8 cellular contexts compared by ENCODE assay signal in genomic region chr7:157277568-157277967, GRCh38. TPM values are rescaled to one million over a fixed set of nuclear protein-coding genes. Genes with fewer than 3 reads are reported as not detected.
DNase-seq lines count a peak whose midpoint lies in the region; ATAC-seq and TF ChIP-seq lines count a peak whose summit lies in the region.
"Not testable (repeated sequence)": the region's sequence is repeated elsewhere in the genome, so short reads cannot be mapped to it uniquely, and the experiment has no call there.

No MANE protein-coding gene starts in this region.

- not testable (repeated sequence) for H3K4me3 ChIP-seq in BLaER1, left lung

- intact Hi-C loops in left lung (cut with DNase I), result not testable (repeated sequence)

- H3K27ac Mint-ChIP-seq in HFFc6 (peak overlapping the region; percentile 78), T-helper 17 cell (peak overlapping the region; percentile 84)
- H3K27ac Mint-ChIP-seq in activated T-helper 17 cell treated with anti-CD3 and anti-CD28 coated beads, Interleukin-2, amount 50 U/mL, for 72 hours, result peak overlapping the region; percentile 82
- H3K27ac Mint-ChIP-seq in effector memory CD8-positive, alpha-beta T cell, result peak overlapping the region; percentile 55 to 84
- not testable (repeated sequence) for H3K27ac Mint-ChIP-seq in neural crest cell (ENCODE audit: unreplicated experiment)
- H3K27ac Mint-ChIP-seq in stimulated activated naive B cell treated with anti-CD40 and anti-IgM and Interleukin-4, amounts not matched to agents 10 μg/mL and 1 μg/mL and 100 μg/mL, for 72 hours, result peak overlapping the region; percentile 47

- not testable (repeated sequence) for H3K36me3 ChIP-seq in BLaER1, left lung

- peak overlapping the region; percentile 85 for H3K27ac ChIP-seq in BLaER1
- not testable (repeated sequence) for H3K27ac ChIP-seq in left lung

- not testable (repeated sequence) for DNase-seq in HFFc6; T-helper 17 cell; effector memory CD8-positive, alpha-beta T cell; neural crest cell (ENCODE audit: low read depth, low spot score); stimulated activated naive B cell treated with anti-CD40 and anti-IgM and Interleukin-4, amounts not matched to agents 10 μg/mL and 1 μg/mL and 100 μg/mL, for 72 hours
- peak; percentile 7 to 31 for DNase-seq in left lung

- H3K36me3 Mint-ChIP-seq in HFFc6 (ENCODE audit: low read depth); T-helper 17 cell (ENCODE audit: low read depth); activated T-helper 17 cell treated with anti-CD3 and anti-CD28 coated beads, Interleukin-2, amount 50 U/mL, for 72 hours (ENCODE audit: low read depth); neural crest cell (ENCODE audit: low read depth); stimulated activated naive B cell treated with anti-CD40 and anti-IgM and Interleukin-4, amounts not matched to agents 10 μg/mL and 1 μg/mL and 100 μg/mL, for 72 hours: not testable (repeated sequence)
- H3K36me3 Mint-ChIP-seq in effector memory CD8-positive, alpha-beta T cell (ENCODE audit: insufficient read depth), result peaks cover 11% of the 10 kb centered on the region

- H3K9me3 Mint-ChIP-seq in HFFc6; activated T-helper 17 cell treated with anti-CD3 and anti-CD28 coated beads, Interleukin-2, amount 50 U/mL, for 72 hours; effector memory CD8-positive, alpha-beta T cell; neural crest cell; stimulated activated naive B cell treated with anti-CD40 and anti-IgM and Interleukin-4, amounts not matched to agents 10 μg/mL and 1 μg/mL and 100 μg/mL, for 72 hours: not testable (repeated sequence)

- not testable (repeated sequence) for H3K9me3 ChIP-seq in BLaER1; T-helper 17 cell (ENCODE audit: control insufficient read depth, low read length, poor library complexity, severe bottlenecking); left lung

- not testable (repeated sequence) for TF ChIP-seq CTCF in HFFc6 (IDR thresholded peaks at IDR 0.05); left lung (IDR thresholded peaks at IDR 0.05); neural crest cell (conservative IDR thresholded peaks at IDR 0.05)

- H4K20me1 ChIP-seq in BLaER1, result not testable (repeated sequence)

- H3K27me3 ChIP-seq in BLaER1, result not testable (repeated sequence)
- H3K27me3 ChIP-seq in left lung, result peaks cover 0 to 29% of the 10 kb centered on the region in 2 donors

- H3K27me3 Mint-ChIP-seq in HFFc6 (ENCODE audit: insufficient read depth); activated T-helper 17 cell treated with anti-CD3 and anti-CD28 coated beads, Interleukin-2, amount 50 U/mL, for 72 hours; neural crest cell (ENCODE audit: low read depth): not testable (repeated sequence)
- H3K27me3 Mint-ChIP-seq in T-helper 17 cell, result peaks cover 10% of the 10 kb centered on the region
- peaks cover 6 to 11% of the 10 kb centered on the region in 2 donors for H3K27me3 Mint-ChIP-seq in effector memory CD8-positive, alpha-beta T cell
- H3K27me3 Mint-ChIP-seq in stimulated activated naive B cell treated with anti-CD40 and anti-IgM and Interleukin-4, amounts not matched to agents 10 μg/mL and 1 μg/mL and 100 μg/mL, for 72 hours, result peaks cover 16 to 41% of the 10 kb centered on the region in 2 donors

- not testable (repeated sequence) for ATAC-seq in T-helper 17 cell; activated T-helper 17 cell treated with anti-CD3 and anti-CD28 coated beads, Interleukin-2, amount 50 U/mL, for 72 hours (replicated peaks); effector memory CD8-positive, alpha-beta T cell (replicated peaks); left lung; stimulated activated naive B cell treated with anti-CD40 and anti-IgM and Interleukin-4, amounts not matched to agents 10 μg/mL and 1 μg/mL and 100 μg/mL, for 72 hours (replicated peaks)

- peak overlapping the region; percentile 5; the same call in 1 of the 2 replicates for H3K4me3 Mint-ChIP-seq in HFFc6
- H3K4me3 Mint-ChIP-seq in T-helper 17 cell; stimulated activated naive B cell treated with anti-CD40 and anti-IgM and Interleukin-4, amounts not matched to agents 10 μg/mL and 1 μg/mL and 100 μg/mL, for 72 hours: not testable (repeated sequence)
- H3K4me3 Mint-ChIP-seq in activated T-helper 17 cell treated with anti-CD3 and anti-CD28 coated beads, Interleukin-2, amount 50 U/mL, for 72 hours, result peak overlapping the region; percentile 27
- H3K4me3 Mint-ChIP-seq in effector memory CD8-positive, alpha-beta T cell, result peak overlapping the region in 1 of 2 donors; percentile 23
- H3K4me3 Mint-ChIP-seq in neural crest cell, result peak overlapping the region; percentile 36

- H3K4me1 Mint-ChIP-seq in HFFc6 (ENCODE audit: low read depth) (peaks cover 24% of the 10 kb centered on the region), T-helper 17 cell (peaks cover 26% of the 10 kb centered on the region)
- peaks cover 13% of the 10 kb centered on the region for H3K4me1 Mint-ChIP-seq in activated T-helper 17 cell treated with anti-CD3 and anti-CD28 coated beads, Interleukin-2, amount 50 U/mL, for 72 hours
- H3K4me1 Mint-ChIP-seq in effector memory CD8-positive, alpha-beta T cell (ENCODE audit: low read depth in 2 of 2), result peaks cover 14 to 31% of the 10 kb centered on the region in 2 donors
- not testable (repeated sequence) for H3K4me1 Mint-ChIP-seq in neural crest cell
- peaks cover 8 to 18% of the 10 kb centered on the region in 2 donors for H3K4me1 Mint-ChIP-seq in stimulated activated naive B cell treated with anti-CD40 and anti-IgM and Interleukin-4, amounts not matched to agents 10 μg/mL and 1 μg/mL and 100 μg/mL, for 72 hours

- peaks cover 74% of the 10 kb centered on the region for H3K4me1 ChIP-seq in BLaER1
- peaks cover 11 to 52% of the 10 kb centered on the region in 2 donors for H3K4me1 ChIP-seq in left lung

- peak overlapping the region; percentile 99 for H3K4me2 ChIP-seq in BLaER1

- peak overlapping the region; percentile 53; the same call in 1 of the 2 replicates for H3K9ac ChIP-seq in BLaER1

RNA-seq across cellular contexts. Expression of gene DNAJB6, which starts 59.2 kb away (rescaled TPM):
- total RNA-seq in HFFc6 (2021; fragmentation: NEBNext Ultra II Directional; extraction: Animal tissue kit (Norgen Biotek cat#: 25700)), result 100 to 1,000 TPM; 135 to 204 (median 163) TPM
- 100 to 1,000 TPM; 266 to 278 TPM for total RNA-seq in T-helper 17 cell
- total RNA-seq in activated T-helper 17 cell treated with anti-CD3 and anti-CD28 coated beads, Interleukin-2, amount 50 U/mL, for 72 hours, result 100 to 1,000 TPM; 113 to 118 TPM
- 10 to 100 TPM; 76.6 to 98.0 TPM for total RNA-seq in left lung
- total RNA-seq in neural crest cell, result 102 and 107 TPM in 2 replicates
